In the genomic region with DNA sequence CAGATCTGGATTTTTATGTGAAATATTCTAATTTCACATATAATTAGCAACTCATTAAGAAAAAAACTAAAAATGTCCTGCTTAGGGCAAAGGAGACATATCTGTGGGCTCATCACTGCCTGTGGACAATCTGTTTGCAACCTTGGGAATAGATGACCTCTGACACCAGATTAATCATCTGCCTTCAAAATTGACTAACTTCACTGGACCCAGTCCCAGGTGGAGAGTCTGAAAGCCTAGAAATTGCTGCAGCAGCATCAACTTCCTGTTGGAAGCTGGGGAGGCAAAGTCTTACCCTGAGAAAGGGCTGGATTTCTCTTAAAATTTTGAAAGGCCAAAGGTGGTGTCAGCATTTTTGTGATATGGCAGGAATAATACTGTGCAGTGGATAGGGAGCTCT, we compare ENCODE assay signal across 22 cellular contexts.
"Had no signal": no experiment of that assay in that cellular context is flagged by ENCODE, and none has a peak within 500 bp of the region (broad histone marks: within the 10 kb centered on the region; RNA-seq: fewer than 3 reads in every experiment).

No MANE protein-coding gene starts in this region.

- H3K4me3 Mint-ChIP-seq: activated T-cell treated with anti-CD3 and anti-CD28 coated beads, Interleukin-2, amount 50 U/mL, for 4 hours; immature natural killer cell; memory B cell; naive thymus-derived CD4-positive, alpha-beta T cell had no signal

- H3K4me1 Mint-ChIP-seq: immature natural killer cell had no signal

- DNase-seq: activated CD4-positive, alpha-beta T cell treated with anti-CD3 and anti-CD28 coated beads, Interleukin-2, amount 50 U/mL, for 1 hour; activated CD4-positive, CD25-positive, alpha-beta regulatory T cell treated with anti-CD3 and anti-CD28 coated beads, Interleukin-2, amount 50 U/mL, for 72 hours; activated CD8-positive, alpha-beta memory T cell treated with anti-CD3 and anti-CD28 coated beads, Interleukin-2, amount 50 U/mL, for 4 hours; activated effector memory CD4-positive, alpha-beta T cell treated with Interleukin-2 at 50 U/mL for 16 hours; activated naive CD4-positive, alpha-beta T cell treated with anti-CD3 and anti-CD28 coated beads, Interleukin-2, amount 50 U/mL, for 16 hours; activated T-cell treated with anti-CD3 and anti-CD28 coated beads, Interleukin-2, amount 50 U/mL, for 4 hours; aorta; brain microvascular endothelial cell; central memory CD4-positive, alpha-beta T cell; colonic mucosa; immature natural killer cell; kidney glomerular epithelial cell; left ventricle myocardium superior; naive thymus-derived CD4-positive, alpha-beta T cell; psoas muscle; right cardiac atrium; stimulated activated naive CD8-positive, alpha-beta T cell treated with anti-CD3 and anti-CD28 coated beads, Interleukin-15, Interleukin-2, amounts not matched to agents 100 U/mL and 50 U/mL, for 24 hours; T1000; transverse colon; uterus had no signal

- H3K4me1 ChIP-seq: colonic mucosa, psoas muscle, uterus had no signal

- ATAC-seq: activated T-cell treated with anti-CD3 and anti-CD28 coated beads, Interleukin-2, amount 50 U/mL, for 4 hours; left ventricle myocardium superior; naive thymus-derived CD4-positive, alpha-beta T cell; psoas muscle; right cardiac atrium; stimulated activated naive CD8-positive, alpha-beta T cell treated with anti-CD3 and anti-CD28 coated beads, Interleukin-15, Interleukin-2, amounts not matched to agents 100 U/mL and 50 U/mL, for 24 hours had no signal

- H3K36me3 Mint-ChIP-seq: immature natural killer cell had no signal

- H3K27ac Mint-ChIP-seq: immature natural killer cell; naive thymus-derived CD4-positive, alpha-beta T cell had no signal

- H3K27ac ChIP-seq: brain microvascular endothelial cell, colonic mucosa, psoas muscle, transverse colon, uterus had no signal

- H3K4me3 ChIP-seq: colonic mucosa, psoas muscle, skin epidermis, transverse colon, uterus had no signal

- H3K36me3 ChIP-seq: brain microvascular endothelial cell, colonic mucosa, transverse colon, uterus had no signal

- H3K27me3 Mint-ChIP-seq: memory B cell had no signal

- H3K27me3 ChIP-seq: brain microvascular endothelial cell, colonic mucosa, transverse colon, uterus had no signal
